ENCODE assay signal across 22 cellular contexts in the genomic region with DNA sequence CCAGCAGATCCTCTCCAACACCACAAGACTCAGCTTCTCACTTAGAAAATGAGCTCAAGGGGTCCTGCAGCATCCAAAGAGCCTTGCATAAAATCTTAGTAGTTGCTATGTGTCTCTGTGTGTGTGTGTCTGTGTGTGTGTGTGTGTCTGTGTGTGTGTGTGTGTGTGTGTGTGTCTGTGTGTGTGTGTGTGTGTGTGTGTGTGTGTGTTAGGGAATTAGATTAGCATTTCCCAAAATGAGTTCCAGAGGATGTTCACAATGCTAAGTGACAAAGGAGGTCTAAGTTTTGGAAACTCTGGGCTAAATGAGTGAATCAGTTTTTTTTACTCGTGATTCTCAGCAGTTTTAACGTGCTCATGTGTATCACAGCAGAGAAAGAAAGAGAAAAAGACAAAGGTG. TPM values are rescaled to one million over a fixed set of nuclear protein-coding genes. Genes with fewer than 3 reads are reported as not detected.
"Had no signal": no experiment of that assay in that cellular context is flagged by ENCODE, and none has a peak within 500 bp of the region (broad histone marks: within the 10 kb centered on the region; RNA-seq: fewer than 3 reads in every experiment).

No MANE protein-coding gene starts in this region.

- ATAC-seq: activated T-cell treated with anti-CD3 and anti-CD28 coated beads, Interleukin-2, amount 50 U/mL, for 4 hours; naive thymus-derived CD8-positive, alpha-beta T cell had no signal

- H3K4me3 Mint-ChIP-seq: activated naive CD8-positive, alpha-beta T cell treated with anti-CD3 and anti-CD28 coated beads, Interleukin-2, amount 10 ng/mL, durations not matched to agents 7 days and 5 days; activated T-cell treated with anti-CD3 and anti-CD28 coated beads, Interleukin-2, amount 50 U/mL, for 4 hours; immature natural killer cell; naive thymus-derived CD8-positive, alpha-beta T cell; stimulated activated naive CD8-positive, alpha-beta T cell treated with anti-CD3 and anti-CD28 coated beads, Interleukin-15, Interleukin-2, amounts not matched to agents 100 ng/mL and 50 ng/mL, for 24 hours; T-helper 1 cell treated with Interleukin-12 subunit alpha and Interleukin-12 subunit beta and Interleukin-4 antibody, amounts not matched to agents 30 μg/mL and 1 μg/mL, for 36 hours had no signal

- H3K4me1 Mint-ChIP-seq: activated naive CD8-positive, alpha-beta T cell treated with anti-CD3 and anti-CD28 coated beads, Interleukin-2, amount 10 ng/mL, durations not matched to agents 7 days and 5 days; immature natural killer cell had no signal

- H3K9me3 ChIP-seq: colonic mucosa, left lung, neutrophil, ovary, prostate gland, tibial artery had no signal

- H3K4me1 ChIP-seq: colonic mucosa, left lung, tibial artery had no signal

- H3K4me3 ChIP-seq: colonic mucosa, left lung, lung, ovary, prostate gland, tibial artery had no signal

- H3K27ac ChIP-seq: colonic mucosa, left lung, neutrophil, ovary, prostate gland, tibial artery had no signal

- H3K36me3 ChIP-seq: colonic mucosa, left lung, neutrophil, ovary, prostate gland, tibial artery had no signal

- DNase-seq: activated CD4-positive, alpha-beta T cell treated with anti-CD3 and anti-CD28 coated beads for 4 hours; activated CD4-positive, CD25-positive, alpha-beta regulatory T cell; activated CD8-positive, alpha-beta memory T cell treated with anti-CD3 and anti-CD28 coated beads, Interleukin-2, amount 50 U/mL, for 48 hours; activated naive CD4-positive, alpha-beta T cell treated with Interleukin-2 at 50 U/mL for 16 hours; activated naive CD8-positive, alpha-beta T cell treated with anti-CD3 and anti-CD28 coated beads, Interleukin-2, amount 10 ng/mL, durations not matched to agents 7 days and 5 days; activated T-cell treated with anti-CD3 and anti-CD28 coated beads, Interleukin-2, amount 50 U/mL, for 4 hours; amniotic stem cell; immature natural killer cell; left lung; naive thymus-derived CD8-positive, alpha-beta T cell; stimulated activated CD4-positive, alpha-beta T cell treated with anti-CD3 and anti-CD28 coated beads, Interleukin-4, amount 100 ng/mL, for 4 hours; tibial artery had no signal

- H3K36me3 Mint-ChIP-seq: activated naive CD8-positive, alpha-beta T cell treated with anti-CD3 and anti-CD28 coated beads, Interleukin-2, amount 10 ng/mL, durations not matched to agents 7 days and 5 days; immature natural killer cell; naive thymus-derived CD8-positive, alpha-beta T cell had no signal

- H3K9me3 Mint-ChIP-seq: activated naive CD8-positive, alpha-beta T cell treated with anti-CD3 and anti-CD28 coated beads, Interleukin-2, amount 10 ng/mL, durations not matched to agents 7 days and 5 days; activated T-cell treated with anti-CD3 and anti-CD28 coated beads, Interleukin-2, amount 50 U/mL, for 4 hours; activated T-helper 2 cell treated with anti-CD3 and anti-CD28 coated beads, Interferon-gamma antibody, Interleukin-2, Interleukin-4, amounts not matched to agents 10 μg/mL and 5 μg/mL and 100 μg/mL, durations not matched to agents 14 hours and 24 hours and 36 hours; immature natural killer cell; naive thymus-derived CD8-positive, alpha-beta T cell; stimulated activated naive CD8-positive, alpha-beta T cell treated with anti-CD3 and anti-CD28 coated beads, Interleukin-15, Interleukin-2, amounts not matched to agents 100 ng/mL and 50 ng/mL, for 24 hours; T-helper 1 cell treated with Interleukin-12 subunit alpha and Interleukin-12 subunit beta and Interleukin-4 antibody, amounts not matched to agents 30 μg/mL and 1 μg/mL, for 36 hours had no signal

- H3K27ac Mint-ChIP-seq: activated naive CD8-positive, alpha-beta T cell treated with anti-CD3 and anti-CD28 coated beads, Interleukin-2, amount 10 ng/mL, durations not matched to agents 7 days and 5 days; activated T-helper 2 cell treated with anti-CD3 and anti-CD28 coated beads, Interferon-gamma antibody, Interleukin-2, Interleukin-4, amounts not matched to agents 10 μg/mL and 5 μg/mL and 100 μg/mL, durations not matched to agents 14 hours and 24 hours and 36 hours; immature natural killer cell; naive thymus-derived CD8-positive, alpha-beta T cell; stimulated activated naive CD8-positive, alpha-beta T cell treated with anti-CD3 and anti-CD28 coated beads, Interleukin-15, Interleukin-2, amounts not matched to agents 100 ng/mL and 50 ng/mL, for 24 hours; T-helper 1 cell treated with Interleukin-12 subunit alpha and Interleukin-12 subunit beta and Interleukin-4 antibody, amounts not matched to agents 30 μg/mL and 1 μg/mL, for 36 hours had no signal

- H3K27me3 ChIP-seq: colonic mucosa, ovary had no signal

RNA-seq across cellular contexts. Expression of gene TNNT2, which starts 30.5 kb away (rescaled TPM):
- total RNA-seq: activated CD8-positive, alpha-beta memory T cell treated with anti-CD3 and anti-CD28 coated beads for 36 hours; activated naive CD8-positive, alpha-beta T cell treated with anti-CD3 and anti-CD28 coated beads, Interleukin-2, amount 10 ng/mL, durations not matched to agents 7 days and 5 days; activated T-cell treated with anti-CD3 and anti-CD28 coated beads, Interleukin-2, amount 50 U/mL, for 4 hours; activated T-helper 2 cell treated with anti-CD3 and anti-CD28 coated beads, Interferon-gamma antibody, Interleukin-2, Interleukin-4, amounts not matched to agents 10 μg/mL and 5 μg/mL and 100 μg/mL, durations not matched to agents 14 hours and 24 hours and 36 hours; fibroblast of lung; naive thymus-derived CD8-positive, alpha-beta T cell had no signal
- polyA plus RNA-seq: immature natural killer cell; naive thymus-derived CD8-positive, alpha-beta T cell had no signal

RNA-seq across cellular contexts. Expression of gene LAD1, which starts 52.1 kb away (rescaled TPM):
- total RNA-seq: activated CD8-positive, alpha-beta memory T cell treated with anti-CD3 and anti-CD28 coated beads for 36 hours; activated naive CD8-positive, alpha-beta T cell treated with anti-CD3 and anti-CD28 coated beads, Interleukin-2, amount 10 ng/mL, durations not matched to agents 7 days and 5 days; activated T-helper 2 cell treated with anti-CD3 and anti-CD28 coated beads, Interferon-gamma antibody, Interleukin-2, Interleukin-4, amounts not matched to agents 10 μg/mL and 5 μg/mL and 100 μg/mL, durations not matched to agents 14 hours and 24 hours and 36 hours; fibroblast of lung; naive thymus-derived CD8-positive, alpha-beta T cell had no signal
- polyA plus RNA-seq: fibroblast of lung; immature natural killer cell; naive thymus-derived CD8-positive, alpha-beta T cell had no signal
